Comparison of ENCODE assay signal across 31 cellular contexts in genomic region chr19:4216832-4217231, GRCh38. TPM values are rescaled to one million over a fixed set of nuclear protein-coding genes. Genes with fewer than 3 reads are reported as not detected.
"Had no signal": no experiment of that assay in that cellular context is flagged by ENCODE, and none has a peak within 500 bp of the region (broad histone marks: within the 10 kb centered on the region; RNA-seq: fewer than 3 reads in every experiment).

No MANE protein-coding gene starts in this region.

- H3K36me3 ChIP-seq: brain microvascular endothelial cell, esophagus muscularis mucosa, gastrocnemius medialis, heart left ventricle had no signal

- H3K4me1 ChIP-seq: esophagus muscularis mucosa, foreskin keratinocyte, gastrocnemius medialis, heart left ventricle had no signal

- H3K27ac Mint-ChIP-seq: activated CD4-positive, alpha-beta memory T cell treated with anti-CD3 and anti-CD28 coated beads for 36 hours; activated CD4-positive, alpha-beta T cell treated with anti-CD3 and anti-CD28 coated beads for 36 hours; activated CD4-positive, alpha-beta T cell treated with anti-CD3 and anti-CD28 coated beads, Interleukin-2, amount 10 ng/mL, durations not matched to agents 24 days and 14 days; activated CD8-positive, alpha-beta memory T cell treated with anti-CD3 and anti-CD28 coated beads, Interleukin-2, amount 10 ng/mL, durations not matched to agents 7 days and 5 days; activated CD8-positive, alpha-beta T cell treated with anti-CD3 and anti-CD28 coated beads, Interleukin-2, amount 10 ng/mL, durations not matched to agents 7 days and 5 days; activated naive CD4-positive, alpha-beta T cell treated with anti-CD3 and anti-CD28 coated beads for 36 hours had no signal

- ATAC-seq: activated CD4-positive, alpha-beta T cell treated with anti-CD3 and anti-CD28 coated beads for 36 hours; activated CD8-positive, alpha-beta memory T cell treated with anti-CD3 and anti-CD28 coated beads, Interleukin-2, amount 10 ng/mL, durations not matched to agents 7 days and 5 days; activated CD8-positive, alpha-beta T cell treated with anti-CD3 and anti-CD28 coated beads, Interleukin-2, amount 10 ng/mL, durations not matched to agents 7 days and 5 days; effector memory CD8-positive, alpha-beta T cell; foreskin keratinocyte; gastrocnemius medialis; heart left ventricle had no signal

- H3K4me1 Mint-ChIP-seq: activated naive CD4-positive, alpha-beta T cell treated with anti-CD3 and anti-CD28 coated beads, Interleukin-2, amount 50 U/mL, for 24 hours had no signal

- H3K4me3 Mint-ChIP-seq: activated CD4-positive, alpha-beta memory T cell treated with anti-CD3 and anti-CD28 coated beads for 36 hours; activated CD4-positive, alpha-beta T cell treated with anti-CD3 and anti-CD28 coated beads for 36 hours; activated CD4-positive, alpha-beta T cell treated with anti-CD3 and anti-CD28 coated beads, Interleukin-2, amount 10 ng/mL, durations not matched to agents 24 days and 14 days; activated CD8-positive, alpha-beta memory T cell treated with anti-CD3 and anti-CD28 coated beads, Interleukin-2, amount 10 ng/mL, durations not matched to agents 7 days and 5 days; activated CD8-positive, alpha-beta T cell treated with anti-CD3 and anti-CD28 coated beads, Interleukin-2, amount 10 ng/mL, durations not matched to agents 7 days and 5 days; activated naive CD4-positive, alpha-beta T cell treated with anti-CD3 and anti-CD28 coated beads for 36 hours; activated naive CD4-positive, alpha-beta T cell treated with anti-CD3 and anti-CD28 coated beads, Interleukin-2, amount 50 U/mL, for 24 hours; effector memory CD8-positive, alpha-beta T cell had no signal

- FAIRE-seq: astrocyte, bronchial epithelial cell, colon had no signal

- H3K27ac ChIP-seq: brain microvascular endothelial cell, esophagus muscularis mucosa, foreskin keratinocyte, gastrocnemius medialis, heart left ventricle had no signal

- DNase-seq: activated CD4-positive, alpha-beta memory T cell treated with anti-CD3 and anti-CD28 coated beads for 36 hours; activated CD4-positive, alpha-beta T cell treated with anti-CD3 and anti-CD28 coated beads for 36 hours; activated CD4-positive, alpha-beta T cell treated with anti-CD3 and anti-CD28 coated beads, Interleukin-2, amount 10 ng/mL, durations not matched to agents 24 days and 14 days; activated CD4-positive, CD25-positive, alpha-beta regulatory T cell; activated CD4-positive, CD25-positive, alpha-beta regulatory T cell treated with anti-CD3 and anti-CD28 coated beads, Interleukin-2, amount 50 U/mL, for 72 hours; activated CD8-positive, alpha-beta memory T cell treated with anti-CD3 and anti-CD28 coated beads, Interleukin-2, amount 10 ng/mL, durations not matched to agents 7 days and 5 days; activated CD8-positive, alpha-beta memory T cell treated with anti-CD3 and anti-CD28 coated beads, Interleukin-2, amount 50 U/mL, for 4 hours; activated CD8-positive, alpha-beta T cell treated with anti-CD3 and anti-CD28 coated beads, Interleukin-2, amount 10 ng/mL, durations not matched to agents 7 days and 5 days; activated naive CD4-positive, alpha-beta T cell treated with anti-CD3 and anti-CD28 coated beads for 36 hours; activated T-cell treated with anti-CD3 and anti-CD28 coated beads, Interleukin-2, amount 50 U/mL, for 1 hour; activated T-cell treated with anti-CD3 and anti-CD28 coated beads, Interleukin-2, amount 50 U/mL, for 48 hours; amniotic stem cell; anterior cingulate cortex; brain microvascular endothelial cell; cortex of kidney; dermis blood vessel endothelial cell; effector CD4-positive, alpha-beta T cell; effector memory CD8-positive, alpha-beta T cell; erythroblast; foreskin keratinocyte; gastrocnemius medialis; glutamatergic neuron; heart left ventricle; T-helper 1 cell; T-helper 2 cell had no signal

- H3K9me3 ChIP-seq: esophagus muscularis mucosa, gastrocnemius medialis, heart left ventricle had no signal

- H3K27me3 Mint-ChIP-seq: activated CD4-positive, alpha-beta memory T cell treated with anti-CD3 and anti-CD28 coated beads for 36 hours; activated CD4-positive, alpha-beta T cell treated with anti-CD3 and anti-CD28 coated beads for 36 hours; activated CD4-positive, alpha-beta T cell treated with anti-CD3 and anti-CD28 coated beads, Interleukin-2, amount 10 ng/mL, durations not matched to agents 24 days and 14 days; activated naive CD4-positive, alpha-beta T cell treated with anti-CD3 and anti-CD28 coated beads, Interleukin-2, amount 50 U/mL, for 24 hours had no signal

- H3K9me3 Mint-ChIP-seq: activated CD4-positive, alpha-beta memory T cell treated with anti-CD3 and anti-CD28 coated beads for 36 hours; activated naive CD4-positive, alpha-beta T cell treated with anti-CD3 and anti-CD28 coated beads for 36 hours; activated naive CD4-positive, alpha-beta T cell treated with anti-CD3 and anti-CD28 coated beads, Interleukin-2, amount 50 U/mL, for 24 hours; effector memory CD8-positive, alpha-beta T cell had no signal

- H3K4me3 ChIP-seq: esophagus muscularis mucosa, gastrocnemius medialis, heart left ventricle had no signal

- H3K27me3 ChIP-seq: brain microvascular endothelial cell, heart left ventricle had no signal

- H3K36me3 Mint-ChIP-seq: activated CD4-positive, alpha-beta memory T cell treated with anti-CD3 and anti-CD28 coated beads for 36 hours; activated naive CD4-positive, alpha-beta T cell treated with anti-CD3 and anti-CD28 coated beads, Interleukin-2, amount 50 U/mL, for 24 hours had no signal

RNA-seq across cellular contexts. Expression of gene EBI3, which starts 12.5 kb away (rescaled TPM):
- total RNA-seq: activated CD8-positive, alpha-beta T cell treated with anti-CD3 and anti-CD28 coated beads, Interleukin-2, amount 10 ng/mL, durations not matched to agents 7 days and 5 days; bronchial epithelial cell; cardiac septum; foreskin keratinocyte had no signal
